29 cellular contexts compared by ENCODE assay signal in the genomic region with DNA sequence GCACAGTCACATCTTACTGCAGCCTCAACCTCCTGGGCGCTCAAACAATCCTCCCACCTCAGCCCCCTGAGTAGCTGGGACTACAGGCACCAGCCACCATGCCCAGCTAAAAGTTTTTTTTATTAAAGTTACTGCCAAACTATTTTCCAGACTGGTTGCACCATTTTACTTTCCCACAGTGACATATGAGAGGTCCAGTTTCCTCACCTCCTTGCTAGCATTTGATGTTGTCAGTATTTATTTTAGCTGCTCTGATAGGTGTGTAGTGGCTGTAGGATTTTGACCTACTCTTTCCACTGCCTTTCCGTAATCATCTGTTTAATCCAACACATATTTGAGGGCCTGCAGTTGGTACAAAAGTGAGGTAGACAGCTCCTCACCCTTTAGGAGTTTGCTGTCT.
"Had no signal": no experiment of that assay in that cellular context is flagged by ENCODE, and none has a peak within 500 bp of the region (broad histone marks: within the 10 kb centered on the region; RNA-seq: fewer than 3 reads in every experiment).

No MANE protein-coding gene starts in this region.

- DNase-seq: naive thymus-derived CD4-positive, alpha-beta T cell; natural killer cell; nucleus accumbens; pancreas; right cardiac atrium; spleen; stimulated activated CD4-positive, alpha-beta T cell treated with anti-CD3 and anti-CD28 coated beads, Interleukin-12 subunit alpha, Interleukin-12 subunit beta, amount 100 ng/mL, for 4 hours; stimulated activated CD4-positive, alpha-beta T cell treated with anti-CD3 and anti-CD28 coated beads, Interleukin-1b, Interleukin-23, amount 100 ng/mL, for 48 hours; stimulated activated CD4-positive, alpha-beta T cell treated with anti-CD3 and anti-CD28 coated beads, Interleukin-4, amount 100 ng/mL, for 1 hour; stimulated activated CD4-positive, alpha-beta T cell treated with anti-CD3 and anti-CD28 coated beads, Interleukin-4, amount 100 ng/mL, for 4 hours; stimulated activated CD8-positive, alpha-beta memory T cell treated with anti-CD3 and anti-CD28 coated beads, Interleukin-4, amount 100 ng/mL, for 48 hours; stimulated activated naive CD4-positive, alpha-beta T cell; stimulated activated naive CD8-positive, alpha-beta T cell treated with anti-CD3 and anti-CD28 coated beads, Interleukin-15, amount 100 ng/mL, for 72 hours; stimulated activated naive CD8-positive, alpha-beta T cell treated with anti-CD3 and anti-CD28 coated beads, Interleukin-15, Interleukin-2, amounts not matched to agents 100 U/mL and 50 U/mL, for 24 hours; substantia nigra; testis; tibial artery; transverse colon; upper lobe of right lung; uterus had no signal

- H3K4me2 ChIP-seq: smooth muscle cell had no signal

- H3K27ac ChIP-seq: neutrophil, pancreas, prostate gland, skin epidermis, spleen, suprapubic skin, testis, tibial artery, transverse colon, upper lobe of right lung, uterus had no signal

- H3K9me3 Mint-ChIP-seq: natural killer cell; nephron; stimulated activated memory B cell treated with anti-CD40 and anti-IgM and Interleukin-4, amounts not matched to agents 10 μg/mL and 1 μg/mL and 100 μg/mL, for 72 hours; stimulated activated naive CD8-positive, alpha-beta T cell treated with anti-CD3 and anti-CD28 coated beads, Interleukin-15, amount 100 ng/mL, for 72 hours had no signal

- H3K36me3 Mint-ChIP-seq: natural killer cell; stimulated activated memory B cell treated with anti-CD40 and anti-IgM and Interleukin-4, amounts not matched to agents 10 μg/mL and 1 μg/mL and 100 μg/mL, for 72 hours; type B pancreatic cell had no signal

- H3K4me1 ChIP-seq: prostate gland, testis, uterus had no signal

- H3K27me3 ChIP-seq: pancreas, testis had no signal

- H3K4me3 ChIP-seq: pancreas, prostate gland, skin epidermis, smooth muscle cell, spleen, suprapubic skin, testis, tibial artery, transverse colon, upper lobe of right lung, uterus had no signal

- ATAC-seq: naive thymus-derived CD4-positive, alpha-beta T cell; pancreas; right cardiac atrium; sciatic nerve; stimulated activated memory B cell treated with anti-CD40 and anti-IgM and Interleukin-4, amounts not matched to agents 10 μg/mL and 1 μg/mL and 100 μg/mL, for 72 hours; stimulated activated naive CD8-positive, alpha-beta T cell treated with anti-CD3 and anti-CD28 coated beads, Interleukin-15, amount 100 ng/mL, for 72 hours; stimulated activated naive CD8-positive, alpha-beta T cell treated with anti-CD3 and anti-CD28 coated beads, Interleukin-15, Interleukin-2, amounts not matched to agents 100 U/mL and 50 U/mL, for 24 hours; upper lobe of right lung had no signal

- FAIRE-seq: pancreas had no signal

- H3K9me3 ChIP-seq: neutrophil, pancreas, prostate gland, spleen, suprapubic skin, testis, tibial artery, transverse colon, upper lobe of right lung, uterus had no signal

- H3K36me3 ChIP-seq: neutrophil, pancreas, prostate gland, spleen, suprapubic skin, tibial artery, transverse colon, upper lobe of right lung, uterus had no signal

- H3K4me3 Mint-ChIP-seq: naive thymus-derived CD4-positive, alpha-beta T cell; natural killer cell; nephron; stimulated activated memory B cell treated with anti-CD40 and anti-IgM and Interleukin-4, amounts not matched to agents 10 μg/mL and 1 μg/mL and 100 μg/mL, for 72 hours; stimulated activated naive CD8-positive, alpha-beta T cell treated with anti-CD3 and anti-CD28 coated beads, Interleukin-15, amount 100 ng/mL, for 72 hours; type B pancreatic cell had no signal

- H3K27ac Mint-ChIP-seq: naive thymus-derived CD4-positive, alpha-beta T cell; natural killer cell; nephron; stimulated activated memory B cell treated with anti-CD40 and anti-IgM and Interleukin-4, amounts not matched to agents 10 μg/mL and 1 μg/mL and 100 μg/mL, for 72 hours; stimulated activated naive CD8-positive, alpha-beta T cell treated with anti-CD3 and anti-CD28 coated beads, Interleukin-15, amount 100 ng/mL, for 72 hours; type B pancreatic cell had no signal
